ENCODE assay signal across 1 cellular context in genomic region chr2:9847140-9847539, GRCh38.
TF ChIP-seq lines count a peak whose summit lies in the region.

No MANE protein-coding gene starts in this region.

TF ChIP-seq in K562, 482 proteins besides CTCF, POLR2A, EP300 and RAD21:
- TF ChIP-seq, protein P1, sequence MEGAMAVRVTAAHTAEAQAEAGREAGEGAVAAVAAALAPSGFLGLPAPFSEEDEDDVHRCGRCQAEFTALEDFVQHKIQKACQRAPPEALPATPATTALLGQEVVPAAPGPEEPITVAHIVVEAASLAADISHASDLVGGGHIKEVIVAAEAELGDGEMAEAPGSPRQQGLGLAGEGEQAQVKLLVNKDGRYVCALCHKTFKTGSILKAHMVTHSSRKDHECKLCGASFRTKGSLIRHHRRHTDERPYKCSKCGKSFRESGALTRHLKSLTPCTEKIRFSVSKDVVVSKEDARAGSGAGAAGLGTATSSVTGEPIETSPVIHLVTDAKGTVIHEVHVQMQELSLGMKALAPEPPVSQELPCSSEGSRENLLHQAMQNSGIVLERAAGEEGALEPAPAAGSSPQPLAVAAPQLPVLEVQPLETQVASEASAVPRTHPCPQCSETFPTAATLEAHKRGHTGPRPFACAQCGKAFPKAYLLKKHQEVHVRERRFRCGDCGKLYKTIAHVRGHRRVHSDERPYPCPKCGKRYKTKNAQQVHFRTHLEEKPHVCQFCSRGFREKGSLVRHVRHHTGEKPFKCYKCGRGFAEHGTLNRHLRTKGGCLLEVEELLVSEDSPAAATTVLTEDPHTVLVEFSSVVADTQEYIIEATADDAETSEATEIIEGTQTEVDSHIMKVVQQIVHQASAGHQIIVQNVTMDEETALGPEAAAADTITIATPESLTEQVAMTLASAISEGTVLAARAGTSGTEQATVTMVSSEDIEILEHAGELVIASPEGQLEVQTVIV (CRISPR knock-in tag; IDR thresholded peaks at IDR 0.05; ENCODE audit: borderline replicate concordance) = no peak
- TF ChIP-seq RCOR1 (IDR thresholded peaks at IDR 0.05; ENCODE audit: borderline replicate concordance in 1 of 2, low read depth in 2 of 2, low read length in 2 of 2) (no peak), FOXM1 (IDR thresholded peaks at IDR 0.05; ENCODE audit: low read depth) (no peak), FOXM1 (CRISPR knock-in tag; IDR thresholded peaks at IDR 0.05; ENCODE audit: low read depth) (no peak), NFATC3 (IDR thresholded peaks at IDR 0.05) (no peak), CEBPB (tag; IDR thresholded peaks at IDR 0.05) (0 out of 2 replicates have a peak, but pooled peaks have one; percentile 7)
- TF ChIP-seq, protein P2, sequence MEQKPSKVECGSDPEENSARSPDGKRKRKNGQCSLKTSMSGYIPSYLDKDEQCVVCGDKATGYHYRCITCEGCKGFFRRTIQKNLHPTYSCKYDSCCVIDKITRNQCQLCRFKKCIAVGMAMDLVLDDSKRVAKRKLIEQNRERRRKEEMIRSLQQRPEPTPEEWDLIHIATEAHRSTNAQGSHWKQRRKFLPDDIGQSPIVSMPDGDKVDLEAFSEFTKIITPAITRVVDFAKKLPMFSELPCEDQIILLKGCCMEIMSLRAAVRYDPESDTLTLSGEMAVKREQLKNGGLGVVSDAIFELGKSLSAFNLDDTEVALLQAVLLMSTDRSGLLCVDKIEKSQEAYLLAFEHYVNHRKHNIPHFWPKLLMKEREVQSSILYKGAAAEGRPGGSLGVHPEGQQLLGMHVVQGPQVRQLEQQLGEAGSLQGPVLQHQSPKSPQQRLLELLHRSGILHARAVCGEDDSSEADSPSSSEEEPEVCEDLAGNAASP (IDR thresholded peaks at IDR 0.05) = no peak
